2 cellular contexts compared by ENCODE assay signal in genomic region chr14:21852061-21852664, GRCh38.
TF ChIP-seq lines count a peak whose summit lies in the region.

No MANE protein-coding gene starts in this region.

TF ChIP-seq in H1, 55 proteins besides CTCF, POLR2A, EP300 and RAD21 (continued from another document):
- TF ChIP-seq NANOG (IDR thresholded peaks at IDR 0.05; ENCODE audit: insufficient read depth, low read depth, low read length, poor library complexity, severe bottlenecking): no peak
- TF ChIP-seq SIRT6 (IDR thresholded peaks at IDR 0.05; ENCODE audit: low read length): no peak
- TF ChIP-seq TCF12 (IDR thresholded peaks at IDR 0.05; ENCODE audit: low read depth, low read length): no peak
- TF ChIP-seq RBBP5 (IDR thresholded peaks at IDR 0.05; ENCODE audit: borderline replicate concordance, low read depth, low read length): no peak
- no peak for TF ChIP-seq SUZ12 (IDR thresholded peaks at IDR 0.05; ENCODE audit: low read length)
- no peak for TF ChIP-seq YY1 (IDR thresholded peaks at IDR 0.05; ENCODE audit: low read depth, low read length)
- no peak for TF ChIP-seq JUND (IDR thresholded peaks at IDR 0.05; ENCODE audit: low read length)
- no peak for TF ChIP-seq JUN (IDR thresholded peaks at IDR 0.05; ENCODE audit: low read depth, low read length)
- no peak for TF ChIP-seq POLR2AphosphoS5 (IDR thresholded peaks at IDR 0.05; ENCODE audit: low read depth, low read length)
- TF ChIP-seq CEBPB (IDR thresholded peaks at IDR 0.05; ENCODE audit: low read depth, low read length): no peak
- TF ChIP-seq SIN3A (conservative IDR thresholded peaks at IDR 0.05 in 1 of 2, IDR thresholded peaks at IDR 0.05 in 1 of 2; ENCODE audit: low read depth in 1 of 2, low read length in 2 of 2): no peak
- no peak for TF ChIP-seq NRF1 (IDR thresholded peaks at IDR 0.05; ENCODE audit: low read depth, low read length)
- TF ChIP-seq TAF1 (IDR thresholded peaks at IDR 0.05; ENCODE audit: low read depth, low read length): no peak
- no peak for TF ChIP-seq CHD1 (IDR thresholded peaks at IDR 0.05; ENCODE audit: low read depth, low read length)
- no peak for TF ChIP-seq TEAD4 (IDR thresholded peaks at IDR 0.05; ENCODE audit: low read depth, low read length)
- no peak for TF ChIP-seq CHD7 (IDR thresholded peaks at IDR 0.05; ENCODE audit: insufficient replicate concordance, low read length)
- TF ChIP-seq MAFK (IDR thresholded peaks at IDR 0.05; ENCODE audit: low read depth, low read length): no peak
- no peak for TF ChIP-seq ATF2 (IDR thresholded peaks at IDR 0.05; ENCODE audit: low read length)

TF ChIP-seq in neural cell, 6 proteins besides CTCF, POLR2A, EP300 and RAD21 (continued from another document):
- no peak for TF ChIP-seq EZH2 (IDR thresholded peaks at IDR 0.05; ENCODE audit: borderline replicate concordance, insufficient read depth, low read length, poor library complexity, severe bottlenecking)
- no peak for TF ChIP-seq SMC3 (conservative IDR thresholded peaks at IDR 0.05; ENCODE audit: poor library complexity)
- TF ChIP-seq REST (IDR thresholded peaks at IDR 0.05; ENCODE audit: borderline replicate concordance): no peak
- no peak for TF ChIP-seq TAF1 (IDR thresholded peaks at IDR 0.05; ENCODE audit: low read depth)
